In the genomic region with DNA sequence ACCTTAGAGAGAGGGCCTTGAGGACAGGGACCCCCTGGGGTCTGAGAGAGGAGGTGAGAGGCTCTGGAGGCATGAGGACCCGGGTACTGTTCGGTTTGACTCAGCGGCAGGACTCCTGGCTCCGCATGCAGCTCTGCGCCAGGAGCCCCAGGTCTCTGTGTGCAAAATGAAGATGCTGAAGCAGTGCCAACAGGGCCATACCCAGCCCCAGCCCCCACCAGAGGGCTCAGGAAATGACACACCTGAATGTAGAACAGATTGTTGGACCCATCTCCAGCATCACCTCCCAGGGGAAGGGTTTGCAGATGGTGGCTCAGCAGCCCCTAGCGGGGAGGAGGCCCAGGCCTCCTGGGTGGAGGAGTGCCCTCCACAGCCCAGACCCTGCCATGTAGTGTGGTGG, we compare ENCODE assay signal across 13 cellular contexts. TPM values are rescaled to one million over a fixed set of nuclear protein-coding genes. Genes with fewer than 3 reads are reported as not detected.
"Had no signal": no experiment of that assay in that cellular context is flagged by ENCODE, and none has a peak within 500 bp of the region (broad histone marks: within the 10 kb centered on the region; RNA-seq: fewer than 3 reads in every experiment).

No MANE protein-coding gene starts in this region.

- DNase-seq: activated B cell treated with CpG ODN at 0.5 μM for 24 hours; activated CD4-positive, alpha-beta T cell treated with anti-CD3 and anti-CD28 coated beads, Interleukin-2, amount 10 ng/mL, durations not matched to agents 24 days and 14 days; activated CD8-positive, alpha-beta memory T cell treated with anti-CD3 and anti-CD28 coated beads for 24 hours; activated naive CD4-positive, alpha-beta T cell treated with anti-CD3 and anti-CD28 coated beads for 36 hours; hippocampal formation; left colon; natural killer cell; occipital lobe; sigmoid colon; stimulated activated CD4-positive, alpha-beta T cell treated with anti-CD3 and anti-CD28 coated beads, Interleukin-12 subunit alpha, Interleukin-12 subunit beta, amount 100 ng/mL, for 4 hours; T-helper 2 cell had no signal

- H3K9me3 ChIP-seq: prostate gland, sigmoid colon, testis had no signal

- H3K27me3 ChIP-seq: sigmoid colon, testis had no signal

- H3K4me3 ChIP-seq: prostate gland, sigmoid colon, testis had no signal

- H3K36me3 ChIP-seq: prostate gland, sigmoid colon had no signal

- H3K4me1 ChIP-seq: prostate gland had no signal

RNA-seq across cellular contexts. Expression of gene EPHB3, which starts 30.2 kb away (rescaled TPM):
- total RNA-seq: activated naive CD4-positive, alpha-beta T cell treated with anti-CD3 and anti-CD28 coated beads for 36 hours; natural killer cell had no signal
